ENCODE assay signal across 19 cellular contexts in genomic region chr20:40568200-40568599, GRCh38.
"Had no signal": no experiment of that assay in that cellular context is flagged by ENCODE, and none has a peak within 500 bp of the region (broad histone marks: within the 10 kb centered on the region; RNA-seq: fewer than 3 reads in every experiment).

No MANE protein-coding gene starts in this region.

- ATAC-seq: activated CD4-positive, CD25-positive, alpha-beta regulatory T cell treated with anti-CD3 and anti-CD28 coated beads, Interleukin-2, amount 50 U/mL, for 24 hours; left cardiac atrium; T-cell had no signal

- H3K9me3 Mint-ChIP-seq: activated T-helper 1 cell treated with anti-CD3 and anti-CD28 coated beads, Interleukin-12 subunit alpha, Interleukin-12 subunit beta, Interleukin-2, Interleukin-4 antibody, amounts not matched to agents 30 ng/mL and 10 ng/mL and 1 ng/mL, durations not matched to agents 14 hours and 24 hours and 36 hours had no signal

- H3K27me3 ChIP-seq: right atrium auricular region, transverse colon had no signal

- H3K4me1 Mint-ChIP-seq: activated naive CD8-positive, alpha-beta T cell treated with anti-CD3 and anti-CD28 coated beads, Interleukin-2, amount 10 ng/mL, durations not matched to agents 7 days and 5 days; memory B cell; T-cell had no signal

- H3K27me3 Mint-ChIP-seq: activated naive CD8-positive, alpha-beta T cell treated with anti-CD3 and anti-CD28 coated beads, Interleukin-2, amount 10 ng/mL, durations not matched to agents 7 days and 5 days had no signal

- H3K27ac Mint-ChIP-seq: activated naive CD8-positive, alpha-beta T cell treated with anti-CD3 and anti-CD28 coated beads, Interleukin-2, amount 10 ng/mL, durations not matched to agents 7 days and 5 days; activated T-helper 1 cell treated with anti-CD3 and anti-CD28 coated beads, Interleukin-12 subunit alpha, Interleukin-12 subunit beta, Interleukin-2, Interleukin-4 antibody, amounts not matched to agents 30 ng/mL and 10 ng/mL and 1 ng/mL, durations not matched to agents 14 hours and 24 hours and 36 hours; memory B cell; nephron; T-cell had no signal

- H3K36me3 ChIP-seq: right atrium auricular region, transverse colon had no signal

- DNase-seq: activated CD4-positive, alpha-beta T cell treated with anti-CD3 and anti-CD28 coated beads, Interleukin-2, amount 50 U/mL, for 1 hour; activated naive CD8-positive, alpha-beta T cell treated with anti-CD3 and anti-CD28 coated beads, Interleukin-2, amount 10 ng/mL, durations not matched to agents 7 days and 5 days; anterior cingulate cortex; dermis blood vessel endothelial cell; left cardiac atrium; occipital lobe; stimulated activated CD4-positive, alpha-beta T cell treated with anti-CD3 and anti-CD28 coated beads, Interleukin-15, amount 100 ng/mL, for 24 hours; stimulated activated CD4-positive, alpha-beta T cell treated with anti-CD3 and anti-CD28 coated beads, Interleukin-4, amount 100 ng/mL, for 1 hour; stimulated activated naive CD4-positive, alpha-beta T cell; substantia nigra; T-cell; T-helper 9 cell; transverse colon had no signal

- H3K36me3 Mint-ChIP-seq: activated naive CD8-positive, alpha-beta T cell treated with anti-CD3 and anti-CD28 coated beads, Interleukin-2, amount 10 ng/mL, durations not matched to agents 7 days and 5 days; memory B cell; T-cell had no signal

- H3K27ac ChIP-seq: right atrium auricular region, skin epidermis, transverse colon had no signal

- H3K4me3 ChIP-seq: right atrium auricular region, skin epidermis, transverse colon had no signal

- H3K9me3 ChIP-seq: right atrium auricular region, transverse colon had no signal

- H3K4me3 Mint-ChIP-seq: activated naive CD8-positive, alpha-beta T cell treated with anti-CD3 and anti-CD28 coated beads, Interleukin-2, amount 10 ng/mL, durations not matched to agents 7 days and 5 days; activated T-helper 1 cell treated with anti-CD3 and anti-CD28 coated beads, Interleukin-12 subunit alpha, Interleukin-12 subunit beta, Interleukin-2, Interleukin-4 antibody, amounts not matched to agents 30 ng/mL and 10 ng/mL and 1 ng/mL, durations not matched to agents 14 hours and 24 hours and 36 hours; memory B cell; nephron; T-cell had no signal
